In the genomic region with DNA sequence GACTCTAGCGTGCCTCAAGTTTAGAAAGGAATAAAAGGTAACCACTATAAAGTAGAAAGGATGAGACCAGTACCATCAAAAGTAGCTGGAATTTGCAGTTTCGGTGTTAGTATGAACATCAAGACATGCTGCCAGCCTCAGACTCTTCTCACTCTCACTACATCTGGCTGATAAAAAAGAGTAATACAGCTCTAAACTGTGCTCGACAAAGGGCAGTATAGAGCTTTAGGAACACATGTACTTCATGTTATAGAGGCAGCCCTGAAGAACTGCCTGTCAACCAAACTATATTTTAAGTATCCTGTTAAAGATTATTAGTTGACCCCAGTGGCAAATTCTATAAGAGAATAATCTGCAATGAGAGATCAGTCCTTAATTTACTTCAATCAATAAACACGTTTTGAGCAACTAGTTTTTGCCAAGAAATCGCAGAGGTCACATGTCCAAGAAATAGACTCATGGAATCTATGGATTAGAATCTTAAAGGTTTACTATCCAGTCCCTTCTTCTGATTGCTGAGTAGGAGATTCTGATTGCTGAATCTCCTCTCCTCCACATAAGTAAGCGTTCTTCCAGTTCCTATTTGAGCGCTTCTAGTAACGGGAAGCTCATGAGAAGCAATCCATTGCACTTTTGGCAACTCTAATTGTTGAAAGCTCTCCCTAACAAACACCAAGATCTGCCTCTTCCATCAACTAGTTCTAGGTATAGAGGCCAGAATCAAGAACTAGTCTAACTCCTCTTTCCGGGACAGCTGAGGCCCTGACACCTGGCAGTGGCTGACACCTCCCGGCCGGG, we compare ENCODE assay signal across 8 cellular contexts. TPM values are rescaled to one million over a fixed set of nuclear protein-coding genes. Genes with fewer than 3 reads are reported as not detected.
DNase-seq lines count a peak whose midpoint lies in the region; ATAC-seq and TF ChIP-seq lines count a peak whose summit lies in the region.

No MANE protein-coding gene starts in this region.

- DNase-seq in CD4-positive, alpha-beta T cell: no peak
- DNase-seq in HAP-1 (ENCODE audit: low spot score in 2 of 2) (peak in 1 of 2 experiments; percentile 21), SW480 (ENCODE audit: low spot score) (peak; percentile 52), fibroblast of pulmonary artery (ENCODE audit: low read depth) (peak; percentile 38), prostate gland (ENCODE audit: low spot score) (no peak), GDM1 (lab: John Stamatoyannopoulos, UW) (no peak)
- DNase-seq in activated CD4-positive, alpha-beta T cell treated with anti-CD3 and anti-CD28 coated beads, Interleukin-2, amount 50 U/mL, for 48 hours: no peak

- CTCF ChIA-PET in CD4-positive, alpha-beta T cell (lab: Charles Lee): interaction anchor here (1.1 to 1.7 kb wide), 3 partner anchors 63 to 227 kb away, joined by 3 to 6 read pairs (median 6); a partner anchor contains a TSS

- TF ChIP-seq CTCF in CD4-positive, alpha-beta T cell (IDR thresholded peaks at IDR 0.05): no peak
- TF ChIP-seq CTCF in fibroblast of pulmonary artery (IDR thresholded peaks at IDR 0.05; ENCODE audit: low read length, missing control alignments): no peak
- TF ChIP-seq CTCF in prostate gland (IDR thresholded peaks at IDR 0.05): no peak

- H3K27ac ChIP-seq in CD4-positive, alpha-beta T cell (ENCODE audit: low read depth, low read length): peak overlapping the region; percentile 80
- H3K27ac ChIP-seq in prostate gland: peak overlapping the region; percentile 86 to 94

- POLR2A ChIA-PET in CD4-positive, alpha-beta T cell (lab: Charles Lee): interaction anchor here (0.6 to 3.4 kb wide), 13 partner anchors 8 to 560 kb away, joined by 3 to 50 read pairs (median 7); a partner anchor contains a TSS

- intact Hi-C loops in CD4-positive, alpha-beta T cell (cut with DNase I, micrococcal nuclease): loop anchor here (5.0 kb wide), 5 partner anchors 64 to 561 kb away; a partner anchor contains a TSS
- intact Hi-C loops in prostate gland (cut with DNase I): no loop called here

- H3K36me3 Mint-ChIP-seq in CD4-positive, alpha-beta T cell (ENCODE audit: low read depth): peaks cover 30% of the 10 kb centered on the region

- H3K4me3 ChIP-seq in HAP-1: peak overlapping the region; percentile 81
- H3K4me3 ChIP-seq in fibroblast of pulmonary artery (replicated peaks; ENCODE audit: low read depth, low read length): peak overlapping the region; percentile 80
- peak overlapping the region; percentile 67 to 97 for H3K4me3 ChIP-seq in prostate gland

- H3K4me1 Mint-ChIP-seq in CD4-positive, alpha-beta T cell (ENCODE audit: low read depth): peaks cover 62% of the 10 kb centered on the region

- peaks cover under 1% of the 10 kb centered on the region for H3K27me3 Mint-ChIP-seq in CD4-positive, alpha-beta T cell

- in situ Hi-C loops in HAP-1 (cut with MboI; ENCODE audit: low sequenced_read_pairs): no loop called here

- H3K4me3 Mint-ChIP-seq in CD4-positive, alpha-beta T cell: peak overlapping the region; percentile 87

- H3K4me1 ChIP-seq in HAP-1 (peaks cover 31% of the 10 kb centered on the region), prostate gland (replicated peaks) (peaks cover 11% of the 10 kb centered on the region)

- no peak for TF ChIP-seq POLR2A in prostate gland (IDR thresholded peaks at IDR 0.05)

- peak overlapping the region; percentile 86 for H3K27ac Mint-ChIP-seq in CD4-positive, alpha-beta T cell

- WGBS in prostate gland: 9% methylated on average over 11 of the region's 11 CpGs

- no peaks in the 10 kb centered on the region for H3K27me3 ChIP-seq in CD4-positive, alpha-beta T cell (ENCODE audit: control insufficient read depth, insufficient read depth, low read length)
- H3K27me3 ChIP-seq in HAP-1 (ENCODE audit: low read depth): no peaks in the 10 kb centered on the region
- no peaks in the 10 kb centered on the region for H3K27me3 ChIP-seq in prostate gland (replicated peaks; ENCODE audit: insufficient read depth)

- no peaks in the 10 kb centered on the region for H3K9me3 Mint-ChIP-seq in CD4-positive, alpha-beta T cell

- ATAC-seq in CD4-positive, alpha-beta T cell (ENCODE audit: poor library complexity): no peak
- ATAC-seq in GM21825 (IDR thresholded peaks at IDR 0.05; ENCODE audit: unreplicated experiment): no peak

- H3K36me3 ChIP-seq in HAP-1 (replicated peaks) (peaks cover 6% of the 10 kb centered on the region), prostate gland (peaks cover 0 to 2% of the 10 kb centered on the region in 2 donors)

- H3K9me3 ChIP-seq in CD4-positive, alpha-beta T cell (ENCODE audit: control insufficient read depth, low read length): no peaks in the 10 kb centered on the region
- H3K9me3 ChIP-seq in HAP-1 (no peaks in the 10 kb centered on the region), prostate gland (no peaks in the 10 kb centered on the region)

RNA-seq across cellular contexts. Expression of a gene that starts 0.9 kb away (rescaled TPM):
- total RNA-seq in CD4-positive, alpha-beta T cell: 10 to 100 TPM; 20.2 to 23.3 TPM
- total RNA-seq in prostate gland: 10 to 100 TPM; 11.9 to 13.3 TPM

Comparison
In these comparisons a context has a peak if more than half of its experiments do, and no peak if none do; other contexts are left out.
1. DNase-seq: peak in SW480 (single experiment) and fibroblast of pulmonary artery (single experiment); none in CD4-positive, alpha-beta T cell (0 of 10), prostate gland (single experiment), GDM1 (single experiment) and activated CD4-positive, alpha-beta T cell treated with anti-CD3 and anti-CD28 coated beads, Interleukin-2, amount 50 U/mL, for 48 hours (0 of 2).
2. Peak in every context shown above with its lines, with median percentiles within 50 percentile points of each other: H3K4me3 ChIP-seq.